Comparison of ENCODE assay signal across 26 cellular contexts in genomic region chr15:39830166-39830565, GRCh38.
"Had no signal": no experiment of that assay in that cellular context is flagged by ENCODE, and none has a peak within 500 bp of the region (broad histone marks: within the 10 kb centered on the region; RNA-seq: fewer than 3 reads in every experiment).

No MANE protein-coding gene starts in this region.

- H3K36me3 ChIP-seq: brain microvascular endothelial cell, ovary, right lobe of liver, thyroid gland, WERI-Rb-1 had no signal

- H3K9me3 Mint-ChIP-seq: activated CD4-positive, alpha-beta memory T cell treated with anti-CD3 and anti-CD28 coated beads for 36 hours; activated CD4-positive, alpha-beta T cell treated with anti-CD3 and anti-CD28 coated beads, Interleukin-2, amount 10 ng/mL, durations not matched to agents 24 days and 14 days; activated T-cell treated with anti-CD3 and anti-CD28 coated beads, Interleukin-2, amount 50 U/mL, for 4 hours; activated T-helper 17 cell treated with anti-CD3 and anti-CD28 coated beads, Interleukin-2, amount 50 U/mL, for 72 hours; effector memory CD8-positive, alpha-beta T cell; memory B cell; stimulated activated memory B cell treated with anti-CD40 and anti-IgM and Interleukin-4, amounts not matched to agents 10 μg/mL and 1 μg/mL and 100 μg/mL, for 72 hours; stimulated activated naive CD8-positive, alpha-beta T cell treated with anti-CD3 and anti-CD28 coated beads, Interleukin-15, amount 100 ng/mL, for 72 hours had no signal

- H3K4me3 Mint-ChIP-seq: activated CD4-positive, alpha-beta memory T cell treated with anti-CD3 and anti-CD28 coated beads for 36 hours; activated CD4-positive, alpha-beta T cell treated with anti-CD3 and anti-CD28 coated beads, Interleukin-2, amount 10 ng/mL, durations not matched to agents 24 days and 14 days; activated T-cell treated with anti-CD3 and anti-CD28 coated beads, Interleukin-2, amount 50 U/mL, for 4 hours; activated T-helper 17 cell treated with anti-CD3 and anti-CD28 coated beads, Interleukin-2, amount 50 U/mL, for 72 hours; effector memory CD8-positive, alpha-beta T cell; memory B cell; naive thymus-derived CD4-positive, alpha-beta T cell; stimulated activated memory B cell treated with anti-CD40 and anti-IgM and Interleukin-4, amounts not matched to agents 10 μg/mL and 1 μg/mL and 100 μg/mL, for 72 hours; stimulated activated naive CD8-positive, alpha-beta T cell treated with anti-CD3 and anti-CD28 coated beads, Interleukin-15, amount 100 ng/mL, for 72 hours had no signal

- H3K4me1 Mint-ChIP-seq: activated CD4-positive, alpha-beta T cell treated with anti-CD3 and anti-CD28 coated beads, Interleukin-2, amount 10 ng/mL, durations not matched to agents 24 days and 14 days; activated T-helper 17 cell treated with anti-CD3 and anti-CD28 coated beads, Interleukin-2, amount 50 U/mL, for 72 hours; memory B cell; stimulated activated memory B cell treated with anti-CD40 and anti-IgM and Interleukin-4, amounts not matched to agents 10 μg/mL and 1 μg/mL and 100 μg/mL, for 72 hours; stimulated activated naive CD8-positive, alpha-beta T cell treated with anti-CD3 and anti-CD28 coated beads, Interleukin-15, amount 100 ng/mL, for 72 hours had no signal

- H3K9me3 ChIP-seq: ovary, right lobe of liver, thyroid gland had no signal

- ATAC-seq: activated T-cell treated with anti-CD3 and anti-CD28 coated beads, Interleukin-2, amount 50 U/mL, for 4 hours; activated T-helper 17 cell treated with anti-CD3 and anti-CD28 coated beads, Interleukin-2, amount 50 U/mL, for 72 hours; effector memory CD8-positive, alpha-beta T cell; naive thymus-derived CD4-positive, alpha-beta T cell; right lobe of liver; stimulated activated memory B cell treated with anti-CD40 and anti-IgM and Interleukin-4, amounts not matched to agents 10 μg/mL and 1 μg/mL and 100 μg/mL, for 72 hours; stimulated activated naive CD8-positive, alpha-beta T cell treated with anti-CD3 and anti-CD28 coated beads, Interleukin-15, amount 100 ng/mL, for 72 hours had no signal

- H3K27me3 ChIP-seq: brain microvascular endothelial cell, ovary, right lobe of liver, thyroid gland had no signal

- H3K27ac Mint-ChIP-seq: activated CD4-positive, alpha-beta memory T cell treated with anti-CD3 and anti-CD28 coated beads for 36 hours; activated CD4-positive, alpha-beta T cell treated with anti-CD3 and anti-CD28 coated beads, Interleukin-2, amount 10 ng/mL, durations not matched to agents 24 days and 14 days; activated T-helper 17 cell treated with anti-CD3 and anti-CD28 coated beads, Interleukin-2, amount 50 U/mL, for 72 hours; effector memory CD8-positive, alpha-beta T cell; memory B cell; naive thymus-derived CD4-positive, alpha-beta T cell; progenitor cell of endocrine pancreas; stimulated activated memory B cell treated with anti-CD40 and anti-IgM and Interleukin-4, amounts not matched to agents 10 μg/mL and 1 μg/mL and 100 μg/mL, for 72 hours; stimulated activated naive CD8-positive, alpha-beta T cell treated with anti-CD3 and anti-CD28 coated beads, Interleukin-15, amount 100 ng/mL, for 72 hours had no signal

- H3K36me3 Mint-ChIP-seq: activated CD4-positive, alpha-beta memory T cell treated with anti-CD3 and anti-CD28 coated beads for 36 hours; memory B cell; naive thymus-derived CD4-positive, alpha-beta T cell; stimulated activated memory B cell treated with anti-CD40 and anti-IgM and Interleukin-4, amounts not matched to agents 10 μg/mL and 1 μg/mL and 100 μg/mL, for 72 hours had no signal

- H3K4me3 ChIP-seq: ovary, right lobe of liver, thyroid gland had no signal

- H3K4me1 ChIP-seq: thyroid gland had no signal

- H3K27ac ChIP-seq: brain microvascular endothelial cell, ovary, right lobe of liver, thyroid gland, WERI-Rb-1 had no signal

- DNase-seq: activated CD4-positive, alpha-beta memory T cell treated with anti-CD3 and anti-CD28 coated beads for 36 hours; activated CD4-positive, alpha-beta T cell treated with anti-CD3 and anti-CD28 coated beads, Interleukin-2, amount 10 ng/mL, durations not matched to agents 24 days and 14 days; activated CD4-positive, CD25-positive, alpha-beta regulatory T cell treated with anti-CD3 and anti-CD28 coated beads, Interleukin-2, amount 50 U/mL, for 72 hours; activated gamma-delta T cell treated with Interleukin-2 at 50 U/mL for 16 hours; activated naive CD4-positive, alpha-beta T cell treated with anti-CD3 and anti-CD28 coated beads, Interleukin-2, amount 50 U/mL, for 16 hours; activated T-cell treated with anti-CD3 and anti-CD28 coated beads, Interleukin-2, amount 50 U/mL, for 4 hours; amniotic stem cell; brain microvascular endothelial cell; cortex of kidney; effector memory CD8-positive, alpha-beta T cell; foreskin fibroblast; head of caudate nucleus; midbrain; naive thymus-derived CD4-positive, alpha-beta T cell; ovary; right lobe of liver; stimulated activated CD4-positive, alpha-beta T cell treated with anti-CD3 and anti-CD28 coated beads, Interleukin-4, amount 100 ng/mL, for 24 hours; stimulated activated naive CD8-positive, alpha-beta T cell treated with anti-CD3 and anti-CD28 coated beads, Interleukin-15, amount 100 ng/mL, for 72 hours; substantia nigra; T1000; thyroid gland; WERI-Rb-1 had no signal
